In genomic region chr2:19786408-19787058, GRCh38 we compare ENCODE assay signal across 8 cellular contexts.
DNase-seq lines count a peak whose midpoint lies in the region; ATAC-seq and TF ChIP-seq lines count a peak whose summit lies in the region.

No MANE protein-coding gene starts in this region.

- peaks cover 13% of the 10 kb centered on the region for H3K27me3 Mint-ChIP-seq in CD8-positive, alpha-beta T cell (ENCODE audit: low read depth)

- H3K4me1 ChIP-seq in spleen = no peaks in the 10 kb centered on the region
- H3K4me1 ChIP-seq in CD8-positive, alpha-beta T cell (ENCODE audit: insufficient read depth, low read length) = no peaks in the 10 kb centered on the region
- no peaks in the 10 kb centered on the region for H3K4me1 ChIP-seq in prostate gland (replicated peaks)

- no peak overlapping the region for H3K27ac Mint-ChIP-seq in CD8-positive, alpha-beta T cell

- no peaks in the 10 kb centered on the region for H3K36me3 Mint-ChIP-seq in CD8-positive, alpha-beta T cell

- H3K36me3 ChIP-seq in spleen (no peaks in the 10 kb centered on the region), prostate gland (no peaks in the 10 kb centered on the region)
- H3K36me3 ChIP-seq in CD8-positive, alpha-beta T cell (ENCODE audit: insufficient read depth, low read length) = no peaks in the 10 kb centered on the region

- no peaks in the 10 kb centered on the region for H3K9me3 Mint-ChIP-seq in CD8-positive, alpha-beta T cell

- peak; percentile 61 for ATAC-seq in GM21619 (IDR thresholded peaks at IDR 0.05; ENCODE audit: unreplicated experiment)
- no peak for ATAC-seq in CD8-positive, alpha-beta T cell

- peak; percentile 34 for DNase-seq in AG04449 (ENCODE audit: low read depth, low spot score)
- DNase-seq in KG1 (lab: John Stamatoyannopoulos, UW) = peak; percentile 9
- DNase-seq in epithelial cell of esophagus (ENCODE audit: low read depth) = peak; percentile 80
- DNase-seq in spleen = no peak
- no peak for DNase-seq in CD8-positive, alpha-beta T cell
- no peak for DNase-seq in prostate gland (ENCODE audit: low spot score)
- no peak for DNase-seq in D341Med (ENCODE audit: low spot score)

- H3K27me3 ChIP-seq in spleen (replicated peaks in 1 of 7) (peaks cover 0 to 6% (median 0%) of the 10 kb centered on the region in 7 donors), prostate gland (replicated peaks; ENCODE audit: insufficient read depth) (no peaks in the 10 kb centered on the region)
- H3K27me3 ChIP-seq in CD8-positive, alpha-beta T cell (ENCODE audit: insufficient read depth, low read length) = no peaks in the 10 kb centered on the region

- no peak overlapping the region for H3K27ac ChIP-seq in spleen
- no peak overlapping the region for H3K27ac ChIP-seq in CD8-positive, alpha-beta T cell (ENCODE audit: low read depth, low read length)
- H3K27ac ChIP-seq in prostate gland = no peak overlapping the region

- POLR2A ChIA-PET in AG04449 (lab: Yijun Ruan, JAX) = interaction anchor here (1.3 kb wide), 1 partner anchor 11 kb away, joined by 5 read pairs; no protein-coding TSS in a partner anchor
- POLR2A ChIA-PET in CD8-positive, alpha-beta T cell (lab: Charles Lee) = no interaction called here

- intact Hi-C loops in spleen (cut with DNase I; ENCODE audit: low total_unique reads) = no loop called here
- intact Hi-C loops in CD8-positive, alpha-beta T cell (cut with DNase I, micrococcal nuclease) = no loop called here
- intact Hi-C loops in prostate gland (cut with DNase I) = no loop called here

- 52 to 75% (median 62%) methylated on average over 5 of the region's 5 CpGs for WGBS in spleen, 5 donors
- WGBS in prostate gland = 92% methylated on average over 5 of the region's 5 CpGs

- TF ChIP-seq POLR2A in spleen (IDR thresholded peaks at IDR 0.05) = no peak
- no peak for TF ChIP-seq POLR2A in prostate gland (IDR thresholded peaks at IDR 0.05)

- no peak overlapping the region for H3K4me3 Mint-ChIP-seq in CD8-positive, alpha-beta T cell

- CTCF ChIA-PET in AG04449 (lab: Yijun Ruan, JAX) = interaction anchor here (1.0 to 1.6 kb wide), 2 partner anchors 14 to 77 kb away, joined by 3 read pairs; no protein-coding TSS in a partner anchor
- CTCF ChIA-PET in CD8-positive, alpha-beta T cell (lab: Charles Lee) = interaction anchor here (1.1 kb wide), 1 partner anchor 9 kb away, joined by 3 read pairs; no protein-coding TSS in a partner anchor

- H3K4me1 Mint-ChIP-seq in CD8-positive, alpha-beta T cell (ENCODE audit: low read depth) = no peaks in the 10 kb centered on the region

- H3K9me3 ChIP-seq in spleen (no peaks in the 10 kb centered on the region), prostate gland (no peaks in the 10 kb centered on the region)
- H3K9me3 ChIP-seq in CD8-positive, alpha-beta T cell (ENCODE audit: low read length) = no peaks in the 10 kb centered on the region

- H3K4me3 ChIP-seq in AG04449 (ENCODE audit: low read depth, low read length) (no peak overlapping the region), epithelial cell of esophagus (ENCODE audit: low read length) (no peak overlapping the region), spleen (no peak overlapping the region), prostate gland (no peak overlapping the region)
- no peak overlapping the region for H3K4me3 ChIP-seq in CD8-positive, alpha-beta T cell (ENCODE audit: low read depth, low read length)

- TF ChIP-seq CTCF in AG04449 (IDR thresholded peaks at IDR 0.05; ENCODE audit: insufficient read depth, low read length, missing control alignments) = no peak
- no peak for TF ChIP-seq CTCF in epithelial cell of esophagus (IDR thresholded peaks at IDR 0.05; ENCODE audit: insufficient read depth, low read depth, low read length, missing control alignments)
- TF ChIP-seq CTCF in spleen (IDR thresholded peaks at IDR 0.05 in 8 of 11, conservative IDR thresholded peaks at IDR 0.05 in 3 of 11) = no peak
- no peak for TF ChIP-seq CTCF in CD8-positive, alpha-beta T cell (IDR thresholded peaks at IDR 0.05)
- no peak for TF ChIP-seq CTCF in prostate gland (IDR thresholded peaks at IDR 0.05)

Comparison
In these comparisons a context has a peak if more than half of its experiments do, and no peak if none do; other contexts are left out.
1. DNase-seq: peak in AG04449 (single experiment), KG1 (single experiment) and epithelial cell of esophagus (single experiment); none in spleen (single experiment), CD8-positive, alpha-beta T cell (0 of 7), prostate gland (single experiment) and D341Med (single experiment).